19 cellular contexts compared by ENCODE assay signal in genomic region chr4:101972791-101973190, GRCh38.
DNase-seq lines count a peak whose midpoint lies in the region; ATAC-seq, FAIRE-seq and TF ChIP-seq lines count a peak whose summit lies in the region.
"Had no signal": no experiment of that assay in that cellular context is flagged by ENCODE, and none has a peak within 500 bp of the region (broad histone marks: within the 10 kb centered on the region; RNA-seq: fewer than 3 reads in every experiment).

No MANE protein-coding gene starts in this region.

- in situ Hi-C loops in GM12878 (cut with MboI): no loop called here

- no peak for TF ChIP-seq CTCF in GM12878 (IDR thresholded peaks at IDR 0.05 in 2 of 3, conservative IDR thresholded peaks at IDR 0.05 in 1 of 3; ENCODE audit: control insufficient read depth in 2 of 3, extremely low read depth in 1 of 3, insufficient read depth in 1 of 3, low read depth in 3 of 3, low read length in 3 of 3)
- TF ChIP-seq CTCF in stomach (IDR thresholded peaks at IDR 0.05): no peak

- H3K36me3 ChIP-seq in GM12878 (ENCODE audit: control insufficient read depth in 2 of 2, insufficient read depth in 2 of 2, low read length in 1 of 2): no peaks in the 10 kb centered on the region
- no peaks in the 10 kb centered on the region for H3K36me3 ChIP-seq in stomach
- H3K36me3 ChIP-seq: heart left ventricle, neutrophil, prostate gland had no signal

- H3K27ac ChIP-seq in GM12878 (ENCODE audit: control insufficient read depth, insufficient read depth): no peak overlapping the region
- no peak overlapping the region for H3K27ac ChIP-seq in stomach
- H3K27ac ChIP-seq: heart left ventricle, neutrophil, prostate gland, RWPE1 had no signal

- RAD21 ChIA-PET in GM12878 (lab: Charles Lee; ENCODE audit: unreplicated experiment): no interaction called here

- POLR2A ChIA-PET in GM12878 (lab: Charles Lee): no interaction called here

- no peak overlapping the region for H2AFZ ChIP-seq in GM12878 (ENCODE audit: control insufficient read depth, low read depth, low read length)

- H3K4me3 ChIP-seq in GM12878: no peak overlapping the region
- H3K4me3 ChIP-seq in stomach: no peak overlapping the region
- H3K4me3 ChIP-seq: heart left ventricle, prostate gland had no signal

- no peak overlapping the region for H3K4me2 ChIP-seq in GM12878 (ENCODE audit: control insufficient read depth, insufficient read depth)

- CTCF ChIA-PET in GM12878 (lab: Yijun Ruan, JAX): no interaction called here

- no peaks in the 10 kb centered on the region for H3K9me3 ChIP-seq in GM12878 (replicated peaks; ENCODE audit: control insufficient read depth, insufficient read depth, low read length)
- H3K9me3 ChIP-seq in stomach: no peaks in the 10 kb centered on the region
- H3K9me3 ChIP-seq: heart left ventricle, neutrophil, prostate gland had no signal

- no peak for DNase-seq in GM12878 (ENCODE audit: low read depth, low spot score)
- DNase-seq in myocyte (ENCODE audit: low read depth): peak; percentile 76
- DNase-seq in stomach: no peak
- DNase-seq in left lobe of liver (ENCODE audit: low spot score): no peak
- DNase-seq in activated CD8-positive, alpha-beta memory T cell treated with anti-CD3 and anti-CD28 coated beads for 24 hours: no peak
- no peak for DNase-seq in COLO668 (lab: John Stamatoyannopoulos, UW; ENCODE audit: unreplicated experiment)
- DNase-seq: activated naive CD4-positive, alpha-beta T cell treated with Interleukin-2 at 50 U/mL for 16 hours; activated T-cell treated with anti-CD3 and anti-CD28 coated beads, Interleukin-2, amount 50 U/mL, for 48 hours; amniotic stem cell; CD4-positive, CD25-positive, alpha-beta regulatory T cell; heart left ventricle; NCI-H1436; stimulated activated CD4-positive, alpha-beta T cell treated with anti-CD3 and anti-CD28 coated beads, Interleukin-2, amount 100 ng/mL, for 24 hours; stimulated activated naive CD4-positive, alpha-beta T cell treated with Interleukin-2 at 50 U/mL for 16 hours had no signal

- no peak overlapping the region for H3K9ac ChIP-seq in GM12878 (ENCODE audit: control insufficient read depth, insufficient read depth, low read length)

- SMC1A ChIA-PET in GM12878 (lab: Charles Lee; ENCODE audit: uncharacterized antibody, unreplicated experiment): interaction anchor here (0.6 kb wide), 1 partner anchor 350 kb away, joined by 3 read pairs; no protein-coding TSS in a partner anchor

- TF ChIP-seq POLR2A in GM12878 (IDR thresholded peaks at IDR 0.05; ENCODE audit: low read depth, low read length) (no peak), stomach (IDR thresholded peaks at IDR 0.05) (no peak)

- no peaks in the 10 kb centered on the region for H3K79me2 ChIP-seq in GM12878 (ENCODE audit: control insufficient read depth, insufficient read depth, low read length)

- no peak for FAIRE-seq in GM12878 (lab: Jason Lieb, UNC)

- ATAC-seq in GM18508 (IDR thresholded peaks at IDR 0.05; ENCODE audit: insufficient read depth, unreplicated experiment) (peak; percentile 60), HG03432 (IDR thresholded peaks at IDR 0.05; ENCODE audit: unreplicated experiment) (peak; percentile 66), GM12878 (no peak), left lobe of liver (no peak)
- ATAC-seq: heart left ventricle had no signal

- no TSS peak for BruUV-seq in GM12878 (replicated peaks; lab: Mats Ljungman, UMichigan)

- H3K4me1 ChIP-seq in GM12878 (ENCODE audit: control insufficient read depth, insufficient read depth, low read length) (no peaks in the 10 kb centered on the region), stomach (no peaks in the 10 kb centered on the region)
- H3K4me1 ChIP-seq: heart left ventricle, prostate gland had no signal

- intact Hi-C loops in GM12878 (cut with micrococcal nuclease; ENCODE audit: unreplicated experiment): no loop called here
- intact Hi-C loops in stomach (cut with DNase I; ENCODE audit: low total_unique reads): no loop called here

- no peaks in the 10 kb centered on the region for H4K20me1 ChIP-seq in GM12878 (ENCODE audit: control insufficient read depth, insufficient read depth)

- TF ChIP-seq EP300 in GM12878 (IDR thresholded peaks at IDR 0.05; ENCODE audit: borderline replicate concordance in 1 of 2, control insufficient read depth in 1 of 2, low read depth in 2 of 2, low read length in 2 of 2): no peak
- TF ChIP-seq EP300 in stomach (IDR thresholded peaks at IDR 0.05): no peak

- no peak for TF ChIP-seq RAD21 in GM12878 (IDR thresholded peaks at IDR 0.05; ENCODE audit: insufficient read depth, low read depth, low read length)

- WGBS in GM12878 (ENCODE audit: insufficient coverage, insufficient replicate concordance, low lambda C conversion rate, missing lambda C conversion rate): 13% methylated on average over 2 of the region's 2 CpGs
- 41 to 70% (median 57%) methylated on average over 2 of the region's 2 CpGs for WGBS in stomach, 5 donors

- H3K27me3 ChIP-seq in GM12878 (replicated peaks in 1 of 2; ENCODE audit: control insufficient read depth in 2 of 2, insufficient read depth in 2 of 2, low read length in 1 of 2): no peaks in the 10 kb centered on the region
- H3K27me3 ChIP-seq in stomach: no peaks in the 10 kb centered on the region
- H3K27me3 ChIP-seq: heart left ventricle, neutrophil had no signal

TF ChIP-seq in GM12878, 131 proteins besides CTCF, POLR2A, EP300 and RAD21:
- TF ChIP-seq RAD51 (IDR thresholded peaks at IDR 0.05) (peak; percentile 62; the same call in 1 of the 2 replicates), E2F4 (IDR thresholded peaks at IDR 0.05; ENCODE audit: low read depth, low read length) (no peak)

Comparison
In these comparisons a context has a peak if more than half of its experiments do, and no peak if none do; other contexts are left out.
1. ATAC-seq: peak in GM18508 (single experiment) and HG03432 (single experiment); none in GM12878 (single experiment) and left lobe of liver (single experiment).